Comparison of ENCODE assay signal across 1 cellular context in the genomic region with DNA sequence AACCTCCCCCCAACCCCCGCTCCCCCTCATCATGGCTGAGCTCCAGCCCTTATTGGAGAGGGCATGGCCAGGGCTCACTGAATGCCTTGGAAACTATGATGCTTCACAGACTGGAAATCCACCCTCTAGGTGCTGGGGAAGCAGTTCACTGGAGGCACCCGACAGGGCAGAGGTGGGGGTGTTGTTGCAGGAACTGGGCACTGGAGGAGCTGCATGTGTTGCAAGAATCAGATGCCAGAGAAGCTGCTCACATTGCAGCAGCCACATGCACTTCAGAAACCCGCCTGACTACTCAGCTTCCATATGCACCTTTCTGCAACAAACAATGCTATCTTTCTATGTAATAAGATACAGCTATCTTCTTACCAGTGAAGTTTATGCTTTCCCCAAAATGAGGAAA.
TF ChIP-seq lines count a peak whose summit lies in the region.

No MANE protein-coding gene starts in this region.

TF ChIP-seq in HCT116, 20 proteins besides CTCF, POLR2A, EP300 and RAD21 (continued from another document):
- TF ChIP-seq, protein P1, sequence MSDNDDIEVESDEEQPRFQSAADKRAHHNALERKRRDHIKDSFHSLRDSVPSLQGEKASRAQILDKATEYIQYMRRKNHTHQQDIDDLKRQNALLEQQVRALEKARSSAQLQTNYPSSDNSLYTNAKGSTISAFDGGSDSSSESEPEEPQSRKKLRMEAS (IDR thresholded peaks at IDR 0.05): no peak
- TF ChIP-seq, protein P2, sequence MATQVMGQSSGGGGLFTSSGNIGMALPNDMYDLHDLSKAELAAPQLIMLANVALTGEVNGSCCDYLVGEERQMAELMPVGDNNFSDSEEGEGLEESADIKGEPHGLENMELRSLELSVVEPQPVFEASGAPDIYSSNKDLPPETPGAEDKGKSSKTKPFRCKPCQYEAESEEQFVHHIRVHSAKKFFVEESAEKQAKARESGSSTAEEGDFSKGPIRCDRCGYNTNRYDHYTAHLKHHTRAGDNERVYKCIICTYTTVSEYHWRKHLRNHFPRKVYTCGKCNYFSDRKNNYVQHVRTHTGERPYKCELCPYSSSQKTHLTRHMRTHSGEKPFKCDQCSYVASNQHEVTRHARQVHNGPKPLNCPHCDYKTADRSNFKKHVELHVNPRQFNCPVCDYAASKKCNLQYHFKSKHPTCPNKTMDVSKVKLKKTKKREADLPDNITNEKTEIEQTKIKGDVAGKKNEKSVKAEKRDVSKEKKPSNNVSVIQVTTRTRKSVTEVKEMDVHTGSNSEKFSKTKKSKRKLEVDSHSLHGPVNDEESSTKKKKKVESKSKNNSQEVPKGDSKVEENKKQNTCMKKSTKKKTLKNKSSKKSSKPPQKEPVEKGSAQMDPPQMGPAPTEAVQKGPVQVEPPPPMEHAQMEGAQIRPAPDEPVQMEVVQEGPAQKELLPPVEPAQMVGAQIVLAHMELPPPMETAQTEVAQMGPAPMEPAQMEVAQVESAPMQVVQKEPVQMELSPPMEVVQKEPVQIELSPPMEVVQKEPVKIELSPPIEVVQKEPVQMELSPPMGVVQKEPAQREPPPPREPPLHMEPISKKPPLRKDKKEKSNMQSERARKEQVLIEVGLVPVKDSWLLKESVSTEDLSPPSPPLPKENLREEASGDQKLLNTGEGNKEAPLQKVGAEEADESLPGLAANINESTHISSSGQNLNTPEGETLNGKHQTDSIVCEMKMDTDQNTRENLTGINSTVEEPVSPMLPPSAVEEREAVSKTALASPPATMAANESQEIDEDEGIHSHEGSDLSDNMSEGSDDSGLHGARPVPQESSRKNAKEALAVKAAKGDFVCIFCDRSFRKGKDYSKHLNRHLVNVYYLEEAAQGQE (IDR thresholded peaks at IDR 0.05; ENCODE audit: low read depth): no peak
- TF ChIP-seq ZFX (IDR thresholded peaks at IDR 0.05) (no peak), ZNF274 (IDR thresholded peaks at IDR 0.05; ENCODE audit: low read depth, low read length) (no peak), EZH2phosphoT487 (IDR thresholded peaks at IDR 0.05; ENCODE audit: borderline replicate concordance) (no peak), CEBPB (IDR thresholded peaks at IDR 0.05; ENCODE audit: low read depth) (no peak), POLR2AphosphoS5 (IDR thresholded peaks at IDR 0.05; ENCODE audit: low read depth, low read length) (no peak), EZH2 (IDR thresholded peaks at IDR 0.05) (no peak), YY1 (IDR thresholded peaks at IDR 0.05; ENCODE audit: extremely low read depth, insufficient replicate concordance, low read depth, low read length) (no peak), EGR1 (IDR thresholded peaks at IDR 0.05; ENCODE audit: low read depth) (no peak), JUND (IDR thresholded peaks at IDR 0.05) (no peak)
